Comparison of ENCODE assay signal across 8 cellular contexts in genomic region chr20:35743693-35744491, GRCh38. TPM values are rescaled to one million over a fixed set of nuclear protein-coding genes. Genes with fewer than 3 reads are reported as not detected.
DNase-seq lines count a peak whose midpoint lies in the region; ATAC-seq and TF ChIP-seq lines count a peak whose summit lies in the region.

No MANE protein-coding gene starts in this region.

- H3K4me3 Mint-ChIP-seq in T-helper 17 cell = peak overlapping the region; percentile 96
- H3K4me3 Mint-ChIP-seq in glutamatergic neuron (ENCODE audit: unreplicated experiment) = peak overlapping the region; percentile 99

- H4K8ac ChIP-seq in IMR-90 (ENCODE audit: low read depth in 2 of 2, low read length in 2 of 2) = peak overlapping the region; percentile 82 to 84; a peak in 3 of 4 replicates

- intact Hi-C loops in IMR-90 (cut with micrococcal nuclease) = loop anchor here (2.0 to 5.0 kb wide), 4 partner anchors 25 to 208 kb away; partner anchors contain the start of genes CPNE1, RBM12 and SCAND1

- no TSS peak for BruUV-seq in IMR-90 (replicated peaks; lab: Mats Ljungman, UMichigan)

- in situ Hi-C loops in IMR-90 (cut with MboI; ENCODE audit: low sequenced_read_pairs) = loop anchor here (10.0 kb wide), 1 partner anchor 141 kb away; no protein-coding TSS in a partner anchor

- ATAC-seq in IMR-90 (ENCODE audit: low read depth) (no peak), T-helper 17 cell (no peak), HG02763 (IDR thresholded peaks at IDR 0.05; ENCODE audit: unreplicated experiment) (no peak), GM21390 (IDR thresholded peaks at IDR 0.05; ENCODE audit: unreplicated experiment) (no peak)

- H3K27ac Mint-ChIP-seq in T-helper 17 cell (peak overlapping the region; percentile 99), glutamatergic neuron (ENCODE audit: unreplicated experiment) (peak overlapping the region; percentile 97)

- H2BK20ac ChIP-seq in IMR-90 (ENCODE audit: low read depth, low read length) = peak overlapping the region; percentile 48; the same call in 1 of the 2 replicates

- no peak overlapping the region for H2AK9ac ChIP-seq in IMR-90 (replicated peaks; ENCODE audit: low read depth, low read length, poor library complexity)

- peak overlapping the region; percentile 40 for H4K5ac ChIP-seq in IMR-90 (ENCODE audit: low read depth, low read length)

- H3K27me3 Mint-ChIP-seq in T-helper 17 cell = no peaks in the 10 kb centered on the region
- H3K27me3 Mint-ChIP-seq in glutamatergic neuron (ENCODE audit: unreplicated experiment) = peaks cover 11% of the 10 kb centered on the region

- H4K91ac ChIP-seq in IMR-90 (ENCODE audit: insufficient read depth, low read depth, low read length) = no peak overlapping the region; the same call in 1 of the 2 replicates

- H2BK120ac ChIP-seq in IMR-90 (ENCODE audit: low read depth, low read length) = peak overlapping the region; percentile 71

- dilution Hi-C loops in IMR-90 (cut with HindIII; ENCODE audit: low sequenced_read_pairs, unreplicated experiment) = no loop called here

- H3K23ac ChIP-seq in IMR-90 (ENCODE audit: low read depth, low read length) = peak overlapping the region; percentile 67

- no peak overlapping the region; the same call in 1 of the 2 replicates for H3K9ac ChIP-seq in IMR-90 (ENCODE audit: low read depth, low read length)
- peak overlapping the region; percentile 95 for H3K9ac ChIP-seq in smooth muscle cell (ENCODE audit: low read depth)

- H3K4me1 Mint-ChIP-seq in T-helper 17 cell = peaks cover 35% of the 10 kb centered on the region
- peaks cover 12% of the 10 kb centered on the region for H3K4me1 Mint-ChIP-seq in glutamatergic neuron (ENCODE audit: low read depth, unreplicated experiment)

- CTCF ChIA-PET in IMR-90 (lab: Yijun Ruan, JAX) = interaction anchor here (0.7 kb wide), 1 partner anchor 38 kb away, joined by 3 read pairs; no protein-coding TSS in a partner anchor

- peak; percentile 31 for DNase-seq in IMR-90
- no peak for DNase-seq in T-helper 17 cell
- no peak for DNase-seq in glutamatergic neuron
- no peak for DNase-seq in smooth muscle cell (lab: John Stamatoyannopoulos, UW; ENCODE audit: unreplicated experiment)
- no peak for DNase-seq in NCI-H2171 treated with DMSO at 0.1 percent for 48 hours (lab: John Stamatoyannopoulos, UW)
- DNase-seq in activated CD4-positive, alpha-beta T cell treated with anti-CD3 and anti-CD28 coated beads for 1 hour = no peak

- H2AFZ ChIP-seq in IMR-90 (replicated peaks; ENCODE audit: low read length, poor library complexity) (no peak overlapping the region), smooth muscle cell (ENCODE audit: low read depth) (no peak overlapping the region)

- H3F3A ChIP-seq in smooth muscle cell (ENCODE audit: low read depth) = peaks cover 17% of the 10 kb centered on the region

- H3K9me1 ChIP-seq in IMR-90 (ENCODE audit: insufficient read depth, low read length) = peaks cover 9% of the 10 kb centered on the region

- peaks cover 31% of the 10 kb centered on the region for H3K79me2 ChIP-seq in smooth muscle cell (ENCODE audit: low read depth)

- no peak for TF ChIP-seq RAD21 in IMR-90 (IDR thresholded peaks at IDR 0.05; ENCODE audit: low read length)

- peaks cover 26% of the 10 kb centered on the region for H4K20me1 ChIP-seq in IMR-90 (ENCODE audit: insufficient read depth, low read length)
- H4K20me1 ChIP-seq in smooth muscle cell (ENCODE audit: low read depth) = peaks cover 27% of the 10 kb centered on the region

- peak overlapping the region; percentile 70; the same call in 1 of the 2 replicates for H3K4ac ChIP-seq in IMR-90 (ENCODE audit: low read depth, low read length)

- peaks cover 16% of the 10 kb centered on the region for H3K36me3 Mint-ChIP-seq in T-helper 17 cell (ENCODE audit: low read depth)
- H3K36me3 Mint-ChIP-seq in glutamatergic neuron (ENCODE audit: unreplicated experiment) = no peaks in the 10 kb centered on the region

- no peak for TF ChIP-seq POLR2A in IMR-90 (IDR thresholded peaks at IDR 0.05; ENCODE audit: low read depth, low read length)

- TF ChIP-seq CTCF in IMR-90 (conservative IDR thresholded peaks at IDR 0.05; ENCODE audit: low read depth, low read length) = no peak
- no peak for TF ChIP-seq CTCF in glutamatergic neuron (IDR thresholded peaks at IDR 0.05; ENCODE audit: partially characterized antibody, unreplicated experiment)
- TF ChIP-seq CTCF in smooth muscle cell (IDR thresholded peaks at IDR 0.05; ENCODE audit: borderline replicate concordance, insufficient read depth, poor library complexity, severe bottlenecking) = no peak

- H3K27ac ChIP-seq in IMR-90 (ENCODE audit: insufficient read depth, low read length) (peak overlapping the region; percentile 59; the same call in 1 of the 2 replicates), smooth muscle cell (ENCODE audit: low read depth) (peak overlapping the region; percentile 94)

- H3K79me1 ChIP-seq in IMR-90 (ENCODE audit: low read depth in 1 of 2, low read length in 2 of 2) = peaks cover 0 to 19% of the 10 kb centered on the region in 2 experiments; a peak in 2 of 4 replicates

- H3K27me3 ChIP-seq in IMR-90 (ENCODE audit: control insufficient read depth, insufficient read depth, low read length) = no peaks in the 10 kb centered on the region
- no peaks in the 10 kb centered on the region for H3K27me3 ChIP-seq in smooth muscle cell (ENCODE audit: low read depth)

- H3K9me3 Mint-ChIP-seq in glutamatergic neuron (ENCODE audit: unreplicated experiment) = peaks cover 14% of the 10 kb centered on the region

- H3K9me3 ChIP-seq in IMR-90 (ENCODE audit: control insufficient read depth, insufficient read depth, low read length) (no peaks in the 10 kb centered on the region), T-helper 17 cell (ENCODE audit: control insufficient read depth, low read length, poor library complexity, severe bottlenecking) (no peaks in the 10 kb centered on the region), smooth muscle cell (replicated peaks; ENCODE audit: low read depth) (no peaks in the 10 kb centered on the region)

- H2BK15ac ChIP-seq in IMR-90 (ENCODE audit: low read depth, low read length) = no peak overlapping the region; the same call in 2 of the 3 replicates

- H3K4me2 ChIP-seq in IMR-90 (ENCODE audit: low read depth, low read length) = peak overlapping the region; percentile 79
- peak overlapping the region; percentile 85 for H3K4me2 ChIP-seq in smooth muscle cell

- H3K18ac ChIP-seq in IMR-90 (ENCODE audit: low read depth, low read length) = peak overlapping the region; percentile 79; the same call in 1 of the 2 replicates

- WGBS in IMR-90 (ENCODE audit: extremely low coverage in 2 of 2, insufficient read length in 1 of 2), 2 experiments = 93% methylated on average over 2 of the region's 15 CpGs; no CpG with 5 or more reads in 1 of the 2 experiments
- 87% methylated on average over 15 of the region's 15 CpGs for WGBS in smooth muscle cell (ENCODE audit: low lambda C conversion rate)

- H3K36me3 ChIP-seq in IMR-90 (ENCODE audit: control insufficient read depth, insufficient read depth, low read length) (peaks cover 9% of the 10 kb centered on the region), smooth muscle cell (ENCODE audit: low read depth) (peaks cover 4% of the 10 kb centered on the region)

- H3K4me3 ChIP-seq in IMR-90 (ENCODE audit: insufficient read depth, low read depth, low read length) = no peak overlapping the region; the same call in 1 of the 2 replicates
- peak overlapping the region; percentile 55 for H3K4me3 ChIP-seq in smooth muscle cell

- peak overlapping the region; percentile 87 for H3K14ac ChIP-seq in IMR-90 (replicated peaks; ENCODE audit: low read depth, low read length)

- POLR2A ChIA-PET in IMR-90 (lab: Charles Lee; ENCODE audit: unreplicated experiment) = interaction anchor here (0.7 to 2.3 kb wide), 3 partner anchors 25 to 140 kb away, joined by 4 to 13 read pairs (median 10); no protein-coding TSS in a partner anchor

- peaks cover 6% of the 10 kb centered on the region for H3K4me1 ChIP-seq in IMR-90 (ENCODE audit: control insufficient read depth, insufficient read depth, low read length)
- H3K4me1 ChIP-seq in smooth muscle cell (ENCODE audit: low read depth) = peaks cover 24% of the 10 kb centered on the region

- H3K56ac ChIP-seq in IMR-90 (ENCODE audit: extremely low read depth, insufficient read depth, low read length) = peak overlapping the region; percentile 48; the same call in 1 of the 2 replicates

- peak overlapping the region; percentile 94 for H2BK5ac ChIP-seq in IMR-90 (ENCODE audit: low read depth, low read length, poor library complexity, severe bottlenecking)

- H2AK5ac ChIP-seq in IMR-90 (ENCODE audit: low read depth, low read length) = no peak overlapping the region

TF ChIP-seq in IMR-90, 13 proteins besides CTCF, POLR2A, EP300 and RAD21 (continues in another document):
- peak; percentile 66 for TF ChIP-seq NFE2L2 (IDR thresholded peaks at IDR 0.05; ENCODE audit: low read depth, low read length)

RNA-seq across cellular contexts. Expression of gene RBM39, which starts 1.8 kb away (rescaled TPM):
- total RNA-seq in IMR-90 (2012; rRNA removed) (166 and 280 TPM in 2 replicates), T-helper 17 cell (1,000 to 10,000 TPM; 1,047 to 1,109 TPM), glutamatergic neuron (ENCODE audit: unreplicated experiment) (358 TPM), smooth muscle cell (408 and 449 TPM in 2 replicates)
- polyA plus RNA-seq in IMR-90 (2012; rRNA removed) (74.3 and 106 TPM in 2 replicates), smooth muscle cell (139 and 196 TPM in 2 replicates)
- polyA plus RNA-seq in IMR-90 (2012; cell fraction: cytosol; rRNA removed) = 15.4 and 18.4 TPM in 2 replicates
- 124 and 726 TPM in 2 replicates for polyA plus RNA-seq in IMR-90 (2012; cell fraction: nucleus; rRNA removed; ENCODE audit: low replicate concordance)

RNA-seq across cellular contexts. Expression of gene PHF20, which starts 27.9 kb away (rescaled TPM):
- total RNA-seq in IMR-90 (2012; rRNA removed) = 22.0 and 30.3 TPM in 2 replicates
- 22.5 and 23.6 TPM in 2 replicates for polyA plus RNA-seq in IMR-90 (2012; rRNA removed)
- polyA plus RNA-seq in IMR-90 (2012; cell fraction: cytosol; rRNA removed) = 19.8 and 29.5 TPM in 2 replicates
- 13.4 and 14.4 TPM in 2 replicates for polyA plus RNA-seq in IMR-90 (2012; cell fraction: nucleus; rRNA removed; ENCODE audit: low replicate concordance)
- 100 to 1,000 TPM; 121 to 129 TPM for total RNA-seq in T-helper 17 cell
- total RNA-seq in glutamatergic neuron (ENCODE audit: unreplicated experiment) = 76.1 TPM
- 24.5 and 27.4 TPM in 2 replicates for total RNA-seq in smooth muscle cell
- polyA plus RNA-seq in smooth muscle cell = 23.3 and 23.7 TPM in 2 replicates

RNA-seq across cellular contexts. Expression of gene ROMO1, which starts 44.7 kb away (rescaled TPM):
- total RNA-seq in IMR-90 (2012; rRNA removed) = 223 and 397 TPM in 2 replicates
- 555 and 601 TPM in 2 replicates for polyA plus RNA-seq in IMR-90 (2012; rRNA removed)
- 1,487 and 2,019 TPM in 2 replicates for polyA plus RNA-seq in IMR-90 (2012; cell fraction: cytosol; rRNA removed)
- 350 and 360 TPM in 2 replicates for polyA plus RNA-seq in IMR-90 (2012; cell fraction: nucleus; rRNA removed; ENCODE audit: low replicate concordance)
- 10 to 100 TPM; 35.1 to 37.6 TPM for total RNA-seq in T-helper 17 cell
- 103 TPM for total RNA-seq in glutamatergic neuron (ENCODE audit: unreplicated experiment)
- 252 and 523 TPM in 2 replicates for total RNA-seq in smooth muscle cell
- polyA plus RNA-seq in smooth muscle cell = 694 and 771 TPM in 2 replicates

RNA-seq across cellular contexts. Expression of gene NFS1, which starts 44.7 kb away (rescaled TPM):
- total RNA-seq in IMR-90 (2012; rRNA removed) (11.4 and 16.5 TPM in 2 replicates), T-helper 17 cell (10 to 100 TPM; 16.8 to 19.4 TPM), glutamatergic neuron (ENCODE audit: unreplicated experiment) (13.9 TPM), smooth muscle cell (25.3 and 40.1 TPM in 2 replicates)
- polyA plus RNA-seq in IMR-90 (2012; rRNA removed) (31.4 and 35.6 TPM in 2 replicates), smooth muscle cell (35.1 and 40.3 TPM in 2 replicates)
- polyA plus RNA-seq in IMR-90 (2012; cell fraction: cytosol; rRNA removed) = 29.4 and 47.8 TPM in 2 replicates
- 35.0 and 47.5 TPM in 2 replicates for polyA plus RNA-seq in IMR-90 (2012; cell fraction: nucleus; rRNA removed; ENCODE audit: low replicate concordance)
